ENCODE assay signal across 1 cellular context in genomic region chr3:127488141-127488672, GRCh38.
TF ChIP-seq lines count a peak whose summit lies in the region.

No MANE protein-coding gene starts in this region.

TF ChIP-seq in IMR-90, 13 proteins besides CTCF, POLR2A, EP300 and RAD21 (continued from another document):
- TF ChIP-seq, protein P1, sequence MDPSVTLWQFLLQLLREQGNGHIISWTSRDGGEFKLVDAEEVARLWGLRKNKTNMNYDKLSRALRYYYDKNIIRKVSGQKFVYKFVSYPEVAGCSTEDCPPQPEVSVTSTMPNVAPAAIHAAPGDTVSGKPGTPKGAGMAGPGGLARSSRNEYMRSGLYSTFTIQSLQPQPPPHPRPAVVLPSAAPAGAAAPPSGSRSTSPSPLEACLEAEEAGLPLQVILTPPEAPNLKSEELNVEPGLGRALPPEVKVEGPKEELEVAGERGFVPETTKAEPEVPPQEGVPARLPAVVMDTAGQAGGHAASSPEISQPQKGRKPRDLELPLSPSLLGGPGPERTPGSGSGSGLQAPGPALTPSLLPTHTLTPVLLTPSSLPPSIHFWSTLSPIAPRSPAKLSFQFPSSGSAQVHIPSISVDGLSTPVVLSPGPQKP (IDR thresholded peaks at IDR 0.05; ENCODE audit: borderline replicate concordance, low read depth, low read length) = no peak
- no peak for TF ChIP-seq CEBPB (IDR thresholded peaks at IDR 0.05; ENCODE audit: low read depth, low read length)
